ENCODE assay signal across 1 cellular context in the genomic region with DNA sequence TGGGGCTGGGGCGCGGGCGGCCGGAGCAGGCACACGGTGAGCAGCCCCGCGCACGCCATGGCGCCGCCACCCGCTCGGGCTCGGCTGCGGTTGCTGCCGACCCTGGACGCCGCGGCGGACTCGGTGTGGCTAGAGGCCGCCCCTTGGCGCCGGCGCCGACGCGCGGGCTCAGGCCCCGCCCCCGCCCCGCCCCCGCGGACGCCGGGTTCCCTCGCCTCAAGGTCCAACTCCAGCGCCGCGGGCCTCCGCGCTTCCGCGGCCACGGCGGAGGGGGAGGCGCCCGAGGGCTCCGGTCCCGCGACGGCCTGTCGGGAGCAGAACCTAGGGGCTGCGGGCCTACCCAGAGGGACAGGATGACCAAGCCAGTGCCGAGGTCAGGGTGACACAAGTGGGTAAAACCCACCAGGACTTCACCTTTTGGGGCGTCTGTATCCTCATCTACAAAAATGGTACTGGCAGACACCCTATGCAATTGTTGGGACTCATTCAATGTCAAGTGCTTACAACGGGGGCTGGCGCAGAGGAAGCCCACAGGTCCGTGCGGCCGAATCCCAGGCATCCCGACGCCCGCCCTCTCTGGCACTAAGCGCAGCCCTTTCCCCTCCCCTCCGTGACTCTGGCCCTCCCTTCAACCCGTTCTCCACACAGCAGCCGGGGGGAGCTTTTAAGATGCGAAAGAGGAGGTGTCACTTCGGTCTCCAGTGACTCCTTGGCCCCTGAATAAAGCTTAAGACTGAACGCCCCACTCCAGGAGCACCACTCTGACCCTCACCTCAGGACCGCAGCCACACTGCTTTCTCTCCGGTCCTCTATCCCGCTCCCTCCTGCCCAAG.
TF ChIP-seq lines count a peak whose summit lies in the region.

TSS of gene NECAB3 (minus strand) at position 135 of the 833 bp plus-strand sequence. CDS start at position 59, 76 bp downstream.

TF ChIP-seq in HepG2, 621 proteins besides CTCF, POLR2A, EP300 and RAD21 (continued from another document and continues in another):
- TF ChIP-seq KAT7 (CRISPR knock-in tag; IDR thresholded peaks at IDR 0.05; ENCODE audit: borderline replicate concordance) (peak; percentile 55; the same call in 1 of the 2 replicates), GATAD1 (CRISPR knock-in tag; IDR thresholded peaks at IDR 0.05) (peak; percentile 54; the same call in 1 of the 2 replicates), SP4 (CRISPR knock-in tag; IDR thresholded peaks at IDR 0.05) (peak; percentile 86), FOXC1 (CRISPR knock-in tag; IDR thresholded peaks at IDR 0.05; ENCODE audit: borderline replicate concordance) (peak; percentile 46; the same call in 1 of the 2 replicates), WIZ (CRISPR knock-in tag; IDR thresholded peaks at IDR 0.05) (peak; percentile 68; the same call in 1 of the 2 replicates), SRSF9 (IDR thresholded peaks at IDR 0.05; ENCODE audit: borderline replicate concordance, insufficient read depth, low read depth, low read length, poor library complexity, severe bottlenecking) (no peak), ZNF180 (CRISPR knock-in tag; IDR thresholded peaks at IDR 0.05; ENCODE audit: borderline replicate concordance, low read depth) (peak; percentile 92; the same call in 1 of the 2 replicates), YEATS4 (CRISPR knock-in tag; IDR thresholded peaks at IDR 0.05; ENCODE audit: borderline replicate concordance) (peak; percentile 97), ATF7 (IDR thresholded peaks at IDR 0.05) (no peak), ATF7 (CRISPR knock-in tag; IDR thresholded peaks at IDR 0.05) (peak; percentile 67; the same call in 1 of the 2 replicates), RXRA (CRISPR knock-in tag; IDR thresholded peaks at IDR 0.05) (peak; percentile 54; the same call in 1 of the 2 replicates), TRIM24 (CRISPR knock-in tag; IDR thresholded peaks at IDR 0.05) (no peak), EZH2 (conservative IDR thresholded peaks at IDR 0.05; ENCODE audit: low read depth, low read length) (no peak), SP1 (IDR thresholded peaks at IDR 0.05) (no peak), SP1 (CRISPR knock-in tag; IDR thresholded peaks at IDR 0.05) (peak; percentile 65), ZNF816 (CRISPR knock-in tag; IDR thresholded peaks at IDR 0.05; ENCODE audit: borderline replicate concordance) (peak; percentile 98), HOXA5 (CRISPR knock-in tag; IDR thresholded peaks at IDR 0.05) (peak; percentile 89), NR0B2 (CRISPR knock-in tag; IDR thresholded peaks at IDR 0.05) (0 out of 2 replicates have a peak, but pooled peaks have one; percentile 2), GFI1 (CRISPR knock-in tag; IDR thresholded peaks at IDR 0.05; ENCODE audit: borderline replicate concordance) (peak; percentile 67), JUN (CRISPR knock-in tag; IDR thresholded peaks at IDR 0.05) (peak; percentile 80), SIX4 (CRISPR knock-in tag; IDR thresholded peaks at IDR 0.05) (0 out of 2 replicates have a peak, but pooled peaks have one; percentile 5), IRF2 (CRISPR knock-in tag; IDR thresholded peaks at IDR 0.05) (peak; percentile 50), KLF13 (CRISPR knock-in tag; IDR thresholded peaks at IDR 0.05) (no peak; the same call in 1 of the 2 replicates), ZNF383 (CRISPR knock-in tag; IDR thresholded peaks at IDR 0.05; ENCODE audit: borderline replicate concordance) (peak; percentile 89; the same call in 1 of the 2 replicates), CBX5 (CRISPR knock-in tag; IDR thresholded peaks at IDR 0.05; ENCODE audit: borderline replicate concordance) (peak; percentile 59; the same call in 1 of the 2 replicates), KLF11 (CRISPR knock-in tag; IDR thresholded peaks at IDR 0.05) (no peak), TFDP2 (CRISPR knock-in tag; IDR thresholded peaks at IDR 0.05) (peak; percentile 78), MIER2 (CRISPR knock-in tag; IDR thresholded peaks at IDR 0.05) (0 out of 2 replicates have a peak, but pooled peaks have one; percentile 55), ZFP37 (CRISPR knock-in tag; IDR thresholded peaks at IDR 0.05; ENCODE audit: borderline replicate concordance) (peak; percentile 62; the same call in 1 of the 2 replicates), ZNF274 (CRISPR knock-in tag; IDR thresholded peaks at IDR 0.05) (peak; percentile 78), ZBTB25 (CRISPR knock-in tag; IDR thresholded peaks at IDR 0.05) (peak; percentile 91; the same call in 1 of the 2 replicates), MAF1 (CRISPR knock-in tag; IDR thresholded peaks at IDR 0.05; ENCODE audit: borderline replicate concordance) (peak; percentile 83), ZBTB49 (CRISPR knock-in tag; IDR thresholded peaks at IDR 0.05; ENCODE audit: borderline replicate concordance) (no peak), HOXA9 (CRISPR knock-in tag; IDR thresholded peaks at IDR 0.05; ENCODE audit: borderline replicate concordance) (no peak; the same call in 1 of the 2 replicates), ZNF792 (CRISPR knock-in tag; IDR thresholded peaks at IDR 0.05) (no peak; the same call in 1 of the 2 replicates), ZNF34 (CRISPR knock-in tag; IDR thresholded peaks at IDR 0.05; ENCODE audit: borderline replicate concordance) (0 out of 2 replicates have a peak, but pooled peaks have one; percentile 82), SSRP1 (CRISPR knock-in tag; IDR thresholded peaks at IDR 0.05) (peak; percentile 39; the same call in 1 of the 2 replicates), SRF (IDR thresholded peaks at IDR 0.05; ENCODE audit: low read depth, low read length) (no peak), ZNF83 (CRISPR knock-in tag; IDR thresholded peaks at IDR 0.05; ENCODE audit: borderline replicate concordance) (peak; percentile 85; the same call in 1 of the 2 replicates), SMC3 (IDR thresholded peaks at IDR 0.05; ENCODE audit: low read length) (no peak), SNAPC2 (CRISPR knock-in tag; IDR thresholded peaks at IDR 0.05) (no peak; the same call in 1 of the 2 replicates), FOXP1 (IDR thresholded peaks at IDR 0.05) (no peak), FOXP1 (CRISPR knock-in tag; IDR thresholded peaks at IDR 0.05) (peak; percentile 25; the same call in 1 of the 2 replicates), TOPORS (CRISPR knock-in tag; IDR thresholded peaks at IDR 0.05) (peak; percentile 85; the same call in 1 of the 2 replicates), ELF1 (CRISPR knock-in tag; IDR thresholded peaks at IDR 0.05) (no peak; the same call in 1 of the 2 replicates), NR1H2 (CRISPR knock-in tag; IDR thresholded peaks at IDR 0.05; ENCODE audit: borderline replicate concordance, low read depth) (no peak), CSRNP2 (CRISPR knock-in tag; conservative IDR thresholded peaks at IDR 0.05; ENCODE audit: low read depth) (0 out of 2 replicates have a peak, but pooled peaks have one; percentile 41)
- TF ChIP-seq, protein P1, sequence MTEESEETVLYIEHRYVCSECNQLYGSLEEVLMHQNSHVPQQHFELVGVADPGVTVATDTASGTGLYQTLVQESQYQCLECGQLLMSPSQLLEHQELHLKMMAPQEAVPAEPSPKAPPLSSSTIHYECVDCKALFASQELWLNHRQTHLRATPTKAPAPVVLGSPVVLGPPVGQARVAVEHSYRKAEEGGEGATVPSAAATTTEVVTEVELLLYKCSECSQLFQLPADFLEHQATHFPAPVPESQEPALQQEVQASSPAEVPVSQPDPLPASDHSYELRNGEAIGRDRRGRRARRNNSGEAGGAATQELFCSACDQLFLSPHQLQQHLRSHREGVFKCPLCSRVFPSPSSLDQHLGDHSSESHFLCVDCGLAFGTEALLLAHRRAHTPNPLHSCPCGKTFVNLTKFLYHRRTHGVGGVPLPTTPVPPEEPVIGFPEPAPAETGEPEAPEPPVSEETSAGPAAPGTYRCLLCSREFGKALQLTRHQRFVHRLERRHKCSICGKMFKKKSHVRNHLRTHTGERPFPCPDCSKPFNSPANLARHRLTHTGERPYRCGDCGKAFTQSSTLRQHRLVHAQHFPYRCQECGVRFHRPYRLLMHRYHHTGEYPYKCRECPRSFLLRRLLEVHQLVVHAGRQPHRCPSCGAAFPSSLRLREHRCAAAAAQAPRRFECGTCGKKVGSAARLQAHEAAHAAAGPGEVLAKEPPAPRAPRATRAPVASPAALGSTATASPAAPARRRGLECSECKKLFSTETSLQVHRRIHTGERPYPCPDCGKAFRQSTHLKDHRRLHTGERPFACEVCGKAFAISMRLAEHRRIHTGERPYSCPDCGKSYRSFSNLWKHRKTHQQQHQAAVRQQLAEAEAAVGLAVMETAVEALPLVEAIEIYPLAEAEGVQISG (CRISPR knock-in tag; IDR thresholded peaks at IDR 0.05): peak; percentile 89
